ENCODE assay signal across 19 cellular contexts in genomic region chr11:362642-363442, GRCh38. TPM values are rescaled to one million over a fixed set of nuclear protein-coding genes. Genes with fewer than 3 reads are reported as not detected.
DNase-seq lines count a peak whose midpoint lies in the region; ATAC-seq and TF ChIP-seq lines count a peak whose summit lies in the region.
"Had no signal": no experiment of that assay in that cellular context is flagged by ENCODE, and none has a peak within 500 bp of the region (broad histone marks: within the 10 kb centered on the region; RNA-seq: fewer than 3 reads in every experiment).

No MANE protein-coding gene starts in this region.

- no peak for ATAC-seq in activated CD4-positive, CD25-positive, alpha-beta regulatory T cell treated with anti-CD3 and anti-CD28 coated beads, Interleukin-2, amount 50 U/mL, for 24 hours
- ATAC-seq in T-helper 17 cell: no peak
- ATAC-seq: GM23338, Right ventricle myocardium inferior had no signal

- H3K4me3 Mint-ChIP-seq in T-helper 17 cell: peak overlapping the region; percentile 2
- no peak overlapping the region for H3K4me3 Mint-ChIP-seq in activated CD4-positive, alpha-beta T cell treated with anti-CD3 and anti-CD28 coated beads, Interleukin-2, amount 10 ng/mL, durations not matched to agents 24 days and 14 days
- H3K4me3 Mint-ChIP-seq: CD14-positive monocyte, GM23338 had no signal

- H3K9me3 ChIP-seq in T-helper 17 cell (ENCODE audit: control insufficient read depth, low read length, poor library complexity, severe bottlenecking) (no peaks in the 10 kb centered on the region), osteoblast (ENCODE audit: low read depth, low read length) (peaks cover 2% of the 10 kb centered on the region), MG63 (peaks cover 2% of the 10 kb centered on the region; the same call in 1 of the 2 replicates)

- H3K9me3 Mint-ChIP-seq in activated CD4-positive, alpha-beta T cell treated with anti-CD3 and anti-CD28 coated beads, Interleukin-2, amount 10 ng/mL, durations not matched to agents 24 days and 14 days: no peaks in the 10 kb centered on the region

- no peaks in the 10 kb centered on the region for H3K79me2 ChIP-seq in osteoblast (ENCODE audit: insufficient read depth, low read length)

- peaks cover 30% of the 10 kb centered on the region for H3K27me3 ChIP-seq in osteoblast (ENCODE audit: insufficient read depth, low read length)
- 0 out of 2 replicates have a peak, but pooled peaks cover 2% of the 10 kb centered on the region for H3K27me3 ChIP-seq in MG63

- peaks cover 3% of the 10 kb centered on the region for H3K36me3 Mint-ChIP-seq in T-helper 17 cell (ENCODE audit: low read depth)
- no peaks in the 10 kb centered on the region for H3K36me3 Mint-ChIP-seq in activated CD4-positive, alpha-beta T cell treated with anti-CD3 and anti-CD28 coated beads, Interleukin-2, amount 10 ng/mL, durations not matched to agents 24 days and 14 days (ENCODE audit: low read depth)

- H2AFZ ChIP-seq in osteoblast (ENCODE audit: low read length): no peak overlapping the region
- H2AFZ ChIP-seq: GM23338 had no signal

- DNase-seq in activated CD4-positive, CD25-positive, alpha-beta regulatory T cell treated with anti-CD3 and anti-CD28 coated beads, Interleukin-2, amount 50 U/mL, for 72 hours: peak; percentile 29
- DNase-seq in AG20443 (ENCODE audit: low spot score) (peak; percentile 5), T-helper 17 cell (no peak), osteoblast (ENCODE audit: insufficient read length, low spot score, missing footprints) (peak; percentile 80), NCI-H1436 treated with DMSO at 0.1 percent for 48 hours (lab: John Stamatoyannopoulos, UW) (no peak), MG63 (no peak)
- DNase-seq in activated CD4-positive, alpha-beta T cell treated with anti-CD3 and anti-CD28 coated beads, Interleukin-2, amount 10 ng/mL, durations not matched to agents 24 days and 14 days: no peak
- DNase-seq: 8988T, DMS79, Karpas-422, NCI-H1105 treated with DMSO at 0.1 percent for 48 hours, NCI-H1930, NCI-H2171, NCI-H82 had no signal

- H3K36me3 ChIP-seq in osteoblast (ENCODE audit: insufficient read depth, low read length): no peaks in the 10 kb centered on the region
- no peaks in the 10 kb centered on the region for H3K36me3 ChIP-seq in MG63

- H3K4me1 ChIP-seq in osteoblast (ENCODE audit: insufficient read depth, low read length): no peaks in the 10 kb centered on the region

- H3K4me1 Mint-ChIP-seq in T-helper 17 cell: peaks cover 10% of the 10 kb centered on the region
- peaks cover 3% of the 10 kb centered on the region for H3K4me1 Mint-ChIP-seq in activated CD4-positive, alpha-beta T cell treated with anti-CD3 and anti-CD28 coated beads, Interleukin-2, amount 10 ng/mL, durations not matched to agents 24 days and 14 days
- H3K4me1 Mint-ChIP-seq: CD14-positive monocyte had no signal

- H3K4me2 ChIP-seq in osteoblast (ENCODE audit: insufficient read depth, low read length): no peak overlapping the region
- H3K4me2 ChIP-seq: GM23338 had no signal

- no peak for TF ChIP-seq CTCF in osteoblast (IDR thresholded peaks at IDR 0.05; ENCODE audit: extremely low read depth, low read depth, low read length)

- peaks cover 22% of the 10 kb centered on the region for H3K27me3 Mint-ChIP-seq in T-helper 17 cell
- peaks cover 26% of the 10 kb centered on the region for H3K27me3 Mint-ChIP-seq in activated CD4-positive, alpha-beta T cell treated with anti-CD3 and anti-CD28 coated beads, Interleukin-2, amount 10 ng/mL, durations not matched to agents 24 days and 14 days

- H3K27ac Mint-ChIP-seq in T-helper 17 cell: no peak overlapping the region
- no peak overlapping the region for H3K27ac Mint-ChIP-seq in activated CD4-positive, alpha-beta T cell treated with anti-CD3 and anti-CD28 coated beads, Interleukin-2, amount 10 ng/mL, durations not matched to agents 24 days and 14 days
- H3K27ac Mint-ChIP-seq: CD14-positive monocyte, GM23338 had no signal

- intact Hi-C loops in activated CD4-positive, alpha-beta T cell treated with anti-CD3 and anti-CD28 coated beads, Interleukin-2, amount 10 ng/mL, durations not matched to agents 24 days and 14 days (cut with micrococcal nuclease): loop anchor here (1.0 kb wide), 1 partner anchor 113 kb away; no protein-coding TSS in a partner anchor

- H3K4me3 ChIP-seq in osteoblast (ENCODE audit: insufficient read depth, low read length) (no peak overlapping the region), MG63 (no peak overlapping the region)
- H3K4me3 ChIP-seq: GM23338, SK-N-MC had no signal

- H3K27ac ChIP-seq in osteoblast (ENCODE audit: low read depth, low read length): no peak overlapping the region
- H3K27ac ChIP-seq: SK-N-MC had no signal

- no peaks in the 10 kb centered on the region for H4K20me1 ChIP-seq in osteoblast (ENCODE audit: insufficient read depth, low read length)

RNA-seq across cellular contexts. Expression of gene B4GALNT4, which starts 6.5 kb away (rescaled TPM):
- 1 to 10 TPM; 6.0 to 8.6 TPM for total RNA-seq in T-helper 17 cell
- 0.88 and 2.2 TPM in 2 replicates for total RNA-seq in osteoblast
- 3.9 and 4.1 TPM in 2 replicates for total RNA-seq in activated CD4-positive, alpha-beta T cell treated with anti-CD3 and anti-CD28 coated beads, Interleukin-2, amount 10 ng/mL, durations not matched to agents 24 days and 14 days
- total RNA-seq in MG63 (2014; rRNA removed; shearing (Covaris generic); ENCODE audit: low replicate concordance): 27.5 and 49.8 TPM in 2 replicates

RNA-seq across cellular contexts. Expression of gene PKP3, which starts 31.2 kb away (rescaled TPM):
- not detected for total RNA-seq in T-helper 17 cell
- total RNA-seq in osteoblast: 0.88 and 2.5 TPM in 2 replicates
- not detected in 2 replicates for total RNA-seq in activated CD4-positive, alpha-beta T cell treated with anti-CD3 and anti-CD28 coated beads, Interleukin-2, amount 10 ng/mL, durations not matched to agents 24 days and 14 days
- 7.6 and 24.1 TPM in 2 replicates for total RNA-seq in MG63 (2014; rRNA removed; shearing (Covaris generic); ENCODE audit: low replicate concordance)

RNA-seq across cellular contexts. Expression of gene IFITM3, which starts 42.2 kb away (rescaled TPM):
- total RNA-seq in T-helper 17 cell (10 to 100 TPM in 1 of 2 donors, 1 to 10 TPM in 1; 2.5 to 25.2 TPM), osteoblast (98.4 and 116 TPM in 2 replicates)
- total RNA-seq in activated CD4-positive, alpha-beta T cell treated with anti-CD3 and anti-CD28 coated beads, Interleukin-2, amount 10 ng/mL, durations not matched to agents 24 days and 14 days: 5.0 and 6.0 TPM in 2 replicates
- total RNA-seq in MG63 (2014; rRNA removed; shearing (Covaris generic); ENCODE audit: low replicate concordance): 62.7 and 85.0 TPM in 2 replicates

RNA-seq across cellular contexts. Expression of gene IFITM1, which starts 49.0 kb away (rescaled TPM):
- total RNA-seq in T-helper 17 cell (100 to 1,000 TPM; 344 to 363 TPM), osteoblast (48.6 and 64.4 TPM in 2 replicates)
- 241 and 256 TPM in 2 replicates for total RNA-seq in activated CD4-positive, alpha-beta T cell treated with anti-CD3 and anti-CD28 coated beads, Interleukin-2, amount 10 ng/mL, durations not matched to agents 24 days and 14 days
- total RNA-seq in MG63 (2014; rRNA removed; shearing (Covaris generic); ENCODE audit: low replicate concordance): 26.5 and 62.6 TPM in 2 replicates

RNA-seq across cellular contexts. Expression of gene SIGIRR, which starts 52.0 kb away (rescaled TPM):
- total RNA-seq in T-helper 17 cell: 100 to 1,000 TPM; 353 to 409 TPM
- 10.9 and 14.5 TPM in 2 replicates for total RNA-seq in osteoblast
- total RNA-seq in activated CD4-positive, alpha-beta T cell treated with anti-CD3 and anti-CD28 coated beads, Interleukin-2, amount 10 ng/mL, durations not matched to agents 24 days and 14 days: 40.7 and 42.7 TPM in 2 replicates
- 28.8 and 89.5 TPM in 2 replicates for total RNA-seq in MG63 (2014; rRNA removed; shearing (Covaris generic); ENCODE audit: low replicate concordance)

Comparison
In these comparisons a context has a peak if more than half of its experiments do, and no peak if none do; other contexts are left out.
1. DNase-seq: peak in activated CD4-positive, CD25-positive, alpha-beta regulatory T cell treated with anti-CD3 and anti-CD28 coated beads, Interleukin-2, amount 50 U/mL, for 72 hours (single experiment), AG20443 (single experiment) and osteoblast (single experiment); none in T-helper 17 cell (0 of 3), NCI-H1436 treated with DMSO at 0.1 percent for 48 hours (single experiment), activated CD4-positive, alpha-beta T cell treated with anti-CD3 and anti-CD28 coated beads, Interleukin-2, amount 10 ng/mL, durations not matched to agents 24 days and 14 days (single experiment) and MG63 (single experiment).